Comparison of ENCODE assay signal across 10 cellular contexts in the genomic region with DNA sequence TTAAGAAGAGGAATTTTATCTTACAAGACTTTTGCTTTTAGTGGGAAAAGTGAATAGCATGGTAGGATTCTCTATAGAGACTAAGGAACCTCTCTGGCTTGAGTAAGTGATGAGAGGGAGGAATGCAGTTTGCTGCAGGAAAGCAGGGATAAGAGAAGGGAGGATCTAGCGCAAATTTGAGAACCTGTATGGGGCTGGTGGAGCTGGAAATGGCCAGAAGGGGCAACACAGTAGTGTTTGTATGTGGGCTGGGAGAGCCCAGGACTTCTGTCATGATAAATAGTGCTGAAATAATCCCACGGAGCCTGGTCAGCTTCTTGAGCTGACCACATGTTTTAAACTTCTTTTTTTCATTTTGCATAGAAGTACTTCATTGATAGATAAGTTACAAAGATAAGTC. TPM values are rescaled to one million over a fixed set of nuclear protein-coding genes. Genes with fewer than 3 reads are reported as not detected.
DNase-seq lines count a peak whose midpoint lies in the region; ATAC-seq and TF ChIP-seq lines count a peak whose summit lies in the region.
"Had no signal": no experiment of that assay in that cellular context is flagged by ENCODE, and none has a peak within 500 bp of the region (broad histone marks: within the 10 kb centered on the region; RNA-seq: fewer than 3 reads in every experiment).

No MANE protein-coding gene starts in this region.

- no peaks in the 10 kb centered on the region for H3K9me3 ChIP-seq in cardiac muscle cell (ENCODE audit: low read depth)
- no peaks in the 10 kb centered on the region for H3K9me3 ChIP-seq in heart left ventricle
- H3K9me3 ChIP-seq in esophagus squamous epithelium = no peaks in the 10 kb centered on the region
- H3K9me3 ChIP-seq: ascending aorta had no signal

- H3K27ac ChIP-seq in cardiac muscle cell = peak overlapping the region; percentile 9
- peak overlapping the region in 1 of 12 donors; percentile 70 for H3K27ac ChIP-seq in heart left ventricle
- no peak overlapping the region for H3K27ac ChIP-seq in esophagus squamous epithelium
- H3K27ac ChIP-seq: BLaER1 treated with 17β-estradiol and CSF1 and Interleukin-3, amounts not matched to agents 10 nM and 100 nM had no signal

- peaks cover 7% of the 10 kb centered on the region for H3K4me1 Mint-ChIP-seq in activated naive CD8-positive, alpha-beta T cell treated with anti-CD3 and anti-CD28 coated beads, Interleukin-2, amount 10 ng/mL, durations not matched to agents 7 days and 5 days

- no peak overlapping the region for H3K27ac Mint-ChIP-seq in activated naive CD8-positive, alpha-beta T cell treated with anti-CD3 and anti-CD28 coated beads, Interleukin-2, amount 10 ng/mL, durations not matched to agents 7 days and 5 days

- POLR2A ChIA-PET in activated naive CD8-positive, alpha-beta T cell treated with anti-CD3 and anti-CD28 coated beads, Interleukin-2, amount 10 ng/mL, durations not matched to agents 7 days and 5 days (lab: Charles Lee) = interaction anchor here (1.1 to 2.4 kb wide), 4 partner anchors 8 to 113 kb away, joined by 7 to 24 read pairs (median 10); a partner anchor contains a TSS

- H3K27me3 ChIP-seq in cardiac muscle cell (no peaks in the 10 kb centered on the region), heart left ventricle (no peaks in the 10 kb centered on the region), esophagus squamous epithelium (peaks cover 0 to 8% (median 0%) of the 10 kb centered on the region in 4 donors)
- H3K27me3 ChIP-seq: ascending aorta had no signal

- H3K4me1 ChIP-seq in cardiac muscle cell (ENCODE audit: low read depth) = peaks cover 11% of the 10 kb centered on the region
- H3K4me1 ChIP-seq in heart left ventricle = peaks cover 0 to 13% (median 9%) of the 10 kb centered on the region in 12 donors
- peaks cover 0 to 23% (median 3%) of the 10 kb centered on the region in 3 donors for H3K4me1 ChIP-seq in esophagus squamous epithelium

- 47 to 72% (median 61%) methylated on average over 2 of the region's 2 CpGs for WGBS in heart left ventricle, 4 donors
- 60 to 66% methylated on average over 2 of the region's 2 CpGs for WGBS in esophagus squamous epithelium, 2 donors

- ATAC-seq in heart left ventricle (no peak), GM19328 (IDR thresholded peaks at IDR 0.05; ENCODE audit: unreplicated experiment) (no peak), GM19324 (IDR thresholded peaks at IDR 0.05; ENCODE audit: low FRiP score, unreplicated experiment) (no peak)
- ATAC-seq in activated naive CD8-positive, alpha-beta T cell treated with anti-CD3 and anti-CD28 coated beads, Interleukin-2, amount 10 ng/mL, durations not matched to agents 7 days and 5 days (ENCODE audit: low read depth) = no peak

- TF ChIP-seq CTCF in cardiac muscle cell (IDR thresholded peaks at IDR 0.05; ENCODE audit: low read depth, low read length) = peak; percentile 22
- peak in 1 of 12 donors; percentile 18 for TF ChIP-seq CTCF in heart left ventricle (IDR thresholded peaks at IDR 0.05)
- TF ChIP-seq CTCF in esophagus squamous epithelium (IDR thresholded peaks at IDR 0.05) = no peak

- DNase-seq in cardiac muscle cell (ENCODE audit: low read depth in 1 of 2, low spot score in 1 of 2) (peak; percentile 50 to 54), heart left ventricle (no peak), islet precursor cell (peak; percentile 69), esophagus squamous epithelium (lab: John Stamatoyannopoulos, UW) (no peak), D341Med (ENCODE audit: low spot score) (no peak)
- DNase-seq in activated naive CD8-positive, alpha-beta T cell treated with anti-CD3 and anti-CD28 coated beads, Interleukin-2, amount 10 ng/mL, durations not matched to agents 7 days and 5 days = no peak

- peaks cover 12% of the 10 kb centered on the region for H3K27me3 Mint-ChIP-seq in activated naive CD8-positive, alpha-beta T cell treated with anti-CD3 and anti-CD28 coated beads, Interleukin-2, amount 10 ng/mL, durations not matched to agents 7 days and 5 days

- H3K9me3 Mint-ChIP-seq in activated naive CD8-positive, alpha-beta T cell treated with anti-CD3 and anti-CD28 coated beads, Interleukin-2, amount 10 ng/mL, durations not matched to agents 7 days and 5 days = no peaks in the 10 kb centered on the region

- intact Hi-C loops in heart left ventricle (cut with DNase I) = loop anchor here in 1 of 10 donors (1.0 kb wide), 1 partner anchor 113 kb away; no protein-coding TSS in a partner anchor
- intact Hi-C loops in esophagus squamous epithelium (cut with DNase I) = no loop called here

- TF ChIP-seq POLR2A in heart left ventricle (IDR thresholded peaks at IDR 0.05) (no peak), esophagus squamous epithelium (IDR thresholded peaks at IDR 0.05) (no peak)

- H3K36me3 Mint-ChIP-seq in activated naive CD8-positive, alpha-beta T cell treated with anti-CD3 and anti-CD28 coated beads, Interleukin-2, amount 10 ng/mL, durations not matched to agents 7 days and 5 days = no peaks in the 10 kb centered on the region

- H3K4me3 ChIP-seq in cardiac muscle cell (no peak overlapping the region), heart left ventricle (peak overlapping the region in 2 of 12 donors; percentile 59 to 64), esophagus squamous epithelium (no peak overlapping the region)

- H3K36me3 ChIP-seq in cardiac muscle cell (no peaks in the 10 kb centered on the region), heart left ventricle (no peaks in the 10 kb centered on the region), esophagus squamous epithelium (no peaks in the 10 kb centered on the region)
- H3K36me3 ChIP-seq: ascending aorta; BLaER1 treated with 17β-estradiol and CSF1 and Interleukin-3, amounts not matched to agents 10 nM and 100 nM had no signal

- H3K4me3 Mint-ChIP-seq in activated naive CD8-positive, alpha-beta T cell treated with anti-CD3 and anti-CD28 coated beads, Interleukin-2, amount 10 ng/mL, durations not matched to agents 7 days and 5 days = peak overlapping the region; percentile 37

RNA-seq across cellular contexts. Expression of a gene that starts 11.1 kb away (rescaled TPM):
- 1.5 and 3.1 TPM in 2 replicates for total RNA-seq in cardiac muscle cell
- polyA plus RNA-seq in cardiac muscle cell = 1.3 and 2.8 TPM in 2 replicates
- total RNA-seq in heart left ventricle = 1 to 10 TPM; 1.8 to 4.1 (median 2.6) TPM
- polyA plus RNA-seq in heart left ventricle = 1 to 10 TPM; 1.3 to 1.5 TPM
- total RNA-seq in activated naive CD8-positive, alpha-beta T cell treated with anti-CD3 and anti-CD28 coated beads, Interleukin-2, amount 10 ng/mL, durations not matched to agents 7 days and 5 days = under 1 TPM; 0.23 to 0.47 TPM
- under 1 TPM in 3 of 4 donors, not detected in 1; 0.18 to 0.50 (median 0.38) TPM for total RNA-seq in esophagus squamous epithelium

Comparison
In these comparisons a context has a peak if more than half of its experiments do, and no peak if none do; other contexts are left out.
1. DNase-seq: peak in cardiac muscle cell (2 of 2) and islet precursor cell (single experiment); none in heart left ventricle (0 of 5), activated naive CD8-positive, alpha-beta T cell treated with anti-CD3 and anti-CD28 coated beads, Interleukin-2, amount 10 ng/mL, durations not matched to agents 7 days and 5 days (single experiment), esophagus squamous epithelium (single experiment) and D341Med (single experiment).